Comparison of ENCODE assay signal across 25 cellular contexts in the genomic region with DNA sequence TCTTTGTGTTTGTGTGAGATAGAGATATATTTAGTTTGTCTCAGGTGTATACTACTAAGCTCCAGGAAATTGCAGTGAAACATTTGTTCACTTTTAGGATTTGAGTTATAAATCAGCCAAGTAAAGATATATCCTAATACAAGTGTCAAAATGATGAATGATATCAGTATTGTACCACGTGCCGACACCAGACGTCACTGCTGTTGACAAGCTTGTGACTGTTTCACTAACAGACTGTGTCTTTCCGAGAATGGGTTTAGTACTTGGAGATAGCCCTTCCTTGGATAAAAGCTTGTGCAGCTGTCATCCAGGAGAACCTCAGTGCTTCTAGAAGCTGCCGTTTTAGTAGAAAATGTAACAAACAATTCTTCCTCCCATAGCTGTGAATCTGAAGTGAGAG.
DNase-seq lines count a peak whose midpoint lies in the region; ATAC-seq, FAIRE-seq and TF ChIP-seq lines count a peak whose summit lies in the region.
"Had no signal": no experiment of that assay in that cellular context is flagged by ENCODE, and none has a peak within 500 bp of the region (broad histone marks: within the 10 kb centered on the region; RNA-seq: fewer than 3 reads in every experiment).

No MANE protein-coding gene starts in this region.

- H3K36me3 ChIP-seq in esophagus muscularis mucosa (no peaks in the 10 kb centered on the region), neural cell (ENCODE audit: insufficient read depth, low read length) (no peaks in the 10 kb centered on the region), pancreas (no peaks in the 10 kb centered on the region)
- H3K36me3 ChIP-seq in CD8-positive, alpha-beta memory T cell (ENCODE audit: insufficient read depth, low read length): no peaks in the 10 kb centered on the region
- H3K36me3 ChIP-seq: BE2C; BLaER1 treated with 17β-estradiol and CSF1 and Interleukin-3, amounts not matched to agents 10 nM and 100 nM; HAP-1 had no signal

- peak overlapping the region in 3 of 4 donors; percentile 9 to 55 (median 45) for H3K27ac ChIP-seq in esophagus muscularis mucosa (replicated peaks in 1 of 4)
- H3K27ac ChIP-seq in neural cell (ENCODE audit: low read length): no peak overlapping the region
- no peak overlapping the region for H3K27ac ChIP-seq in pancreas
- no peak overlapping the region for H3K27ac ChIP-seq in CD8-positive, alpha-beta memory T cell (ENCODE audit: low read depth, low read length)
- H3K27ac ChIP-seq: A549; BLaER1 treated with 17β-estradiol and CSF1 and Interleukin-3, amounts not matched to agents 10 nM and 100 nM had no signal

- TF ChIP-seq CTCF in esophagus muscularis mucosa (IDR thresholded peaks at IDR 0.05) (no peak), neural cell (IDR thresholded peaks at IDR 0.05; ENCODE audit: poor library complexity, severe bottlenecking) (no peak), pancreas (IDR thresholded peaks at IDR 0.05) (no peak)

- H3K4me3 ChIP-seq in esophagus muscularis mucosa (no peak overlapping the region), neural cell (ENCODE audit: low read length) (peak overlapping the region; percentile 1), pancreas (no peak overlapping the region)
- H3K4me3 ChIP-seq in CD8-positive, alpha-beta memory T cell (ENCODE audit: low read length): no peak overlapping the region
- H3K4me3 ChIP-seq: A549; BLaER1 treated with 17β-estradiol and CSF1 and Interleukin-3, amounts not matched to agents 10 nM and 100 nM; GM12878; HAP-1 had no signal

- H3K36me3 Mint-ChIP-seq in CD8-positive, alpha-beta memory T cell: no peaks in the 10 kb centered on the region
- H3K36me3 Mint-ChIP-seq: CD14-positive monocyte had no signal

- WGBS in esophagus muscularis mucosa: 35% methylated on average over 5 of the region's 5 CpGs
- WGBS in pancreas, 2 donors: 12 to 14% methylated on average over 5 of the region's 5 CpGs

- H3K4me1 Mint-ChIP-seq in CD8-positive, alpha-beta memory T cell: no peaks in the 10 kb centered on the region
- H3K4me1 Mint-ChIP-seq: CD14-positive monocyte had no signal

- no peaks in the 10 kb centered on the region for H3K79me2 ChIP-seq in neural cell (replicated peaks; ENCODE audit: insufficient read depth, low read length)

- H3K9ac ChIP-seq in neural cell (ENCODE audit: low read length): no peak overlapping the region
- H3K9ac ChIP-seq: BLaER1 treated with 17β-estradiol and CSF1 and Interleukin-3, amounts not matched to agents 10 nM and 100 nM had no signal

- CTCF ChIA-PET in CD8-positive, alpha-beta memory T cell (lab: Charles Lee): no interaction called here

- TF ChIP-seq POLR2A in esophagus muscularis mucosa (IDR thresholded peaks at IDR 0.05; ENCODE audit: low read depth): no peak

- no peaks in the 10 kb centered on the region for H4K20me1 ChIP-seq in neural cell (ENCODE audit: insufficient read depth)
- H4K20me1 ChIP-seq: BLaER1 treated with 17β-estradiol and CSF1 and Interleukin-3, amounts not matched to agents 10 nM and 100 nM had no signal

- no peak for TF ChIP-seq EP300 in esophagus muscularis mucosa (IDR thresholded peaks at IDR 0.05)
- peak; percentile 82 for TF ChIP-seq EP300 in neural cell (conservative IDR thresholded peaks at IDR 0.05; ENCODE audit: poor library complexity, severe bottlenecking)

- no peak overlapping the region for H3K4me3 Mint-ChIP-seq in CD8-positive, alpha-beta memory T cell
- H3K4me3 Mint-ChIP-seq: CD14-positive monocyte; CD4-positive, alpha-beta T cell; HFFc6 had no signal

- H3K4me1 ChIP-seq in esophagus muscularis mucosa: peaks cover 10 to 52% (median 36%) of the 10 kb centered on the region in 4 donors
- no peaks in the 10 kb centered on the region for H3K4me1 ChIP-seq in pancreas
- H3K4me1 ChIP-seq in CD8-positive, alpha-beta memory T cell (ENCODE audit: insufficient read depth, low read length): no peaks in the 10 kb centered on the region
- H3K4me1 ChIP-seq: A549, HAP-1 had no signal

- POLR2A ChIA-PET in CD8-positive, alpha-beta memory T cell (lab: Charles Lee): no interaction called here

- ATAC-seq in pancreas: no peak
- ATAC-seq: A549, GM12878 had no signal

- FAIRE-seq in TTC549 (lab: Jason Lieb, UNC): peak; percentile 89
- FAIRE-seq in pancreas (lab: Jason Lieb, UNC): no peak
- FAIRE-seq: A549, GM12878, H54 had no signal

- no peaks in the 10 kb centered on the region for H3K9me3 Mint-ChIP-seq in CD8-positive, alpha-beta memory T cell
- H3K9me3 Mint-ChIP-seq: CD4-positive, alpha-beta T cell had no signal

- no peak for TF ChIP-seq RAD21 in neural cell (conservative IDR thresholded peaks at IDR 0.05)

- no peaks in the 10 kb centered on the region for H3K27me3 Mint-ChIP-seq in CD8-positive, alpha-beta memory T cell
- H3K27me3 Mint-ChIP-seq: CD4-positive, alpha-beta T cell had no signal

- no peaks in the 10 kb centered on the region for H3F3A ChIP-seq in neural cell (ENCODE audit: insufficient read depth, low read length, poor library complexity, severe bottlenecking)

- no peaks in the 10 kb centered on the region for H3K9me3 ChIP-seq in esophagus muscularis mucosa
- no peaks in the 10 kb centered on the region for H3K9me3 ChIP-seq in neural cell (ENCODE audit: low read length)
- H3K9me3 ChIP-seq in pancreas: no peaks in the 10 kb centered on the region
- no peaks in the 10 kb centered on the region for H3K9me3 ChIP-seq in CD8-positive, alpha-beta memory T cell (ENCODE audit: low read length)
- H3K9me3 ChIP-seq: A549; BE2C; BLaER1 treated with 17β-estradiol and CSF1 and Interleukin-3, amounts not matched to agents 10 nM and 100 nM; HAP-1 had no signal

- H3K27ac Mint-ChIP-seq in CD8-positive, alpha-beta memory T cell: no peak overlapping the region
- H3K27ac Mint-ChIP-seq: CD14-positive monocyte; CD4-positive, alpha-beta T cell; HFFc6 had no signal

- H3K9me2 ChIP-seq in neural cell (ENCODE audit: insufficient read depth, low read length): no peaks in the 10 kb centered on the region

- no peak overlapping the region for H2AFZ ChIP-seq in neural cell (ENCODE audit: low read depth, low read length)

- intact Hi-C loops in esophagus muscularis mucosa (cut with DNase I) (no loop called here), pancreas (cut with DNase I) (no loop called here)

- DNase-seq in OCI-M1 (lab: John Stamatoyannopoulos, UW): peak; percentile 28
- DNase-seq in esophagus muscularis mucosa (ENCODE audit: extremely low spot score): no peak
- DNase-seq in NK-92 (lab: John Stamatoyannopoulos, UW; ENCODE audit: unreplicated experiment): no peak
- DNase-seq in pancreas: no peak
- no peak for DNase-seq in NCI-H1092 (lab: John Stamatoyannopoulos, UW)
- DNase-seq in CD8-positive, alpha-beta memory T cell: no peak
- DNase-seq: 8988T; ACHN; AML-193; BE2C; CD4-positive, alpha-beta T cell; COR-L47; DMS79; EL; GDM1; GOT3; HFFc6 had no signal

- H3K27me3 ChIP-seq in esophagus muscularis mucosa: no peaks in the 10 kb centered on the region
- no peaks in the 10 kb centered on the region for H3K27me3 ChIP-seq in neural cell (ENCODE audit: insufficient read depth, low read depth, low read length)
- peaks cover 0 to 5% (median 0%) of the 10 kb centered on the region in 4 donors for H3K27me3 ChIP-seq in pancreas
- no peaks in the 10 kb centered on the region for H3K27me3 ChIP-seq in CD8-positive, alpha-beta memory T cell (ENCODE audit: insufficient read depth, low read length, poor library complexity, severe bottlenecking)
- H3K27me3 ChIP-seq: BE2C; BLaER1 treated with 17β-estradiol and CSF1 and Interleukin-3, amounts not matched to agents 10 nM and 100 nM had no signal

- H3K4me2 ChIP-seq in neural cell (ENCODE audit: low read length): peak overlapping the region; percentile 7
- H3K4me2 ChIP-seq: A549; BLaER1 treated with 17β-estradiol and CSF1 and Interleukin-3, amounts not matched to agents 10 nM and 100 nM had no signal

TF ChIP-seq in neural cell, 6 proteins besides CTCF, POLR2A, EP300 and RAD21:
- TF ChIP-seq TAF1 (IDR thresholded peaks at IDR 0.05; ENCODE audit: low read depth) (no peak), EZH2 (IDR thresholded peaks at IDR 0.05; ENCODE audit: borderline replicate concordance, insufficient read depth, low read length, poor library complexity, severe bottlenecking) (no peak), SMC3 (conservative IDR thresholded peaks at IDR 0.05; ENCODE audit: poor library complexity) (no peak), MXI1 (conservative IDR thresholded peaks at IDR 0.05; ENCODE audit: poor library complexity, severe bottlenecking) (no peak), POLR2AphosphoS5 (IDR thresholded peaks at IDR 0.05) (no peak)
- TF ChIP-seq, protein P1, sequence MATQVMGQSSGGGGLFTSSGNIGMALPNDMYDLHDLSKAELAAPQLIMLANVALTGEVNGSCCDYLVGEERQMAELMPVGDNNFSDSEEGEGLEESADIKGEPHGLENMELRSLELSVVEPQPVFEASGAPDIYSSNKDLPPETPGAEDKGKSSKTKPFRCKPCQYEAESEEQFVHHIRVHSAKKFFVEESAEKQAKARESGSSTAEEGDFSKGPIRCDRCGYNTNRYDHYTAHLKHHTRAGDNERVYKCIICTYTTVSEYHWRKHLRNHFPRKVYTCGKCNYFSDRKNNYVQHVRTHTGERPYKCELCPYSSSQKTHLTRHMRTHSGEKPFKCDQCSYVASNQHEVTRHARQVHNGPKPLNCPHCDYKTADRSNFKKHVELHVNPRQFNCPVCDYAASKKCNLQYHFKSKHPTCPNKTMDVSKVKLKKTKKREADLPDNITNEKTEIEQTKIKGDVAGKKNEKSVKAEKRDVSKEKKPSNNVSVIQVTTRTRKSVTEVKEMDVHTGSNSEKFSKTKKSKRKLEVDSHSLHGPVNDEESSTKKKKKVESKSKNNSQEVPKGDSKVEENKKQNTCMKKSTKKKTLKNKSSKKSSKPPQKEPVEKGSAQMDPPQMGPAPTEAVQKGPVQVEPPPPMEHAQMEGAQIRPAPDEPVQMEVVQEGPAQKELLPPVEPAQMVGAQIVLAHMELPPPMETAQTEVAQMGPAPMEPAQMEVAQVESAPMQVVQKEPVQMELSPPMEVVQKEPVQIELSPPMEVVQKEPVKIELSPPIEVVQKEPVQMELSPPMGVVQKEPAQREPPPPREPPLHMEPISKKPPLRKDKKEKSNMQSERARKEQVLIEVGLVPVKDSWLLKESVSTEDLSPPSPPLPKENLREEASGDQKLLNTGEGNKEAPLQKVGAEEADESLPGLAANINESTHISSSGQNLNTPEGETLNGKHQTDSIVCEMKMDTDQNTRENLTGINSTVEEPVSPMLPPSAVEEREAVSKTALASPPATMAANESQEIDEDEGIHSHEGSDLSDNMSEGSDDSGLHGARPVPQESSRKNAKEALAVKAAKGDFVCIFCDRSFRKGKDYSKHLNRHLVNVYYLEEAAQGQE (IDR thresholded peaks at IDR 0.05; ENCODE audit: borderline replicate concordance): peak; percentile 19

Comparison
In these comparisons a context has a peak if more than half of its experiments do, and no peak if none do; other contexts are left out.
1. H3K27ac ChIP-seq: peak in esophagus muscularis mucosa (3 of 4); none in neural cell (single experiment), pancreas (0 of 4) and CD8-positive, alpha-beta memory T cell (single experiment).